1 cellular context compared by ENCODE assay signal in genomic region chr4:174156239-174156826, GRCh38.
TF ChIP-seq lines count a peak whose summit lies in the region.

No MANE protein-coding gene starts in this region.

TF ChIP-seq in SK-N-SH, 30 proteins besides CTCF, POLR2A, EP300 and RAD21 (continued from another document):
- TF ChIP-seq USF1 (IDR thresholded peaks at IDR 0.05; ENCODE audit: borderline replicate concordance, low read depth) (no peak), ELF1 (IDR thresholded peaks at IDR 0.05) (no peak), MXI1 (IDR thresholded peaks at IDR 0.05; ENCODE audit: low read depth, low read length) (peak; percentile 64), RCOR1 (IDR thresholded peaks at IDR 0.05; ENCODE audit: low read length) (peak; percentile 62; the same call in 1 of the 2 replicates)
